Comparison of ENCODE assay signal across 8 cellular contexts in genomic region chr11:35082322-35083180, GRCh38. TPM values are rescaled to one million over a fixed set of nuclear protein-coding genes. Genes with fewer than 3 reads are reported as not detected.
DNase-seq lines count a peak whose midpoint lies in the region; ATAC-seq and TF ChIP-seq lines count a peak whose summit lies in the region.

No MANE protein-coding gene starts in this region.

- peak overlapping the region; percentile 70 for H2AFZ ChIP-seq in mesenchymal stem cell (ENCODE audit: low read depth, low read length)

- H2BK120ac ChIP-seq in mesenchymal stem cell (ENCODE audit: low read depth, low read length), result peak overlapping the region; percentile 96

- no peak overlapping the region for H3K23ac ChIP-seq in mesenchymal stem cell (ENCODE audit: low read length in 2 of 2)

- H3K36me3 Mint-ChIP-seq in activated CD4-positive, alpha-beta T cell treated with anti-CD3 and anti-CD28 coated beads for 36 hours (ENCODE audit: low read depth), result peaks cover 6% of the 10 kb centered on the region

- peak overlapping the region; percentile 46 to 69 for H3K4ac ChIP-seq in mesenchymal stem cell (ENCODE audit: low read depth in 1 of 2, low read length in 2 of 2)

- CTCF ChIA-PET in activated CD4-positive, alpha-beta T cell treated with anti-CD3 and anti-CD28 coated beads for 36 hours (lab: Charles Lee), result interaction anchor here (0.6 to 1.4 kb wide), 4 partner anchors 39 to 85 kb away, joined by 3 to 6 read pairs (median 4); no protein-coding TSS in a partner anchor

- peaks cover 19% of the 10 kb centered on the region for H3K4me1 ChIP-seq in mesenchymal stem cell (ENCODE audit: control insufficient read depth, insufficient read depth, low read depth, low read length)

- H4K91ac ChIP-seq in mesenchymal stem cell (ENCODE audit: low read length), result peak overlapping the region; percentile 94

- no peaks in the 10 kb centered on the region for H3K9me3 ChIP-seq in mesenchymal stem cell (ENCODE audit: control insufficient read depth, low read length)

- peak; percentile 84 for ATAC-seq in GM21717 (IDR thresholded peaks at IDR 0.05; ENCODE audit: unreplicated experiment)
- ATAC-seq in activated CD4-positive, alpha-beta T cell treated with anti-CD3 and anti-CD28 coated beads for 36 hours, result peak; percentile 78

- H3K27me3 Mint-ChIP-seq in activated CD4-positive, alpha-beta T cell treated with anti-CD3 and anti-CD28 coated beads for 36 hours, result no peaks in the 10 kb centered on the region

- intact Hi-C loops in activated CD4-positive, alpha-beta T cell treated with anti-CD3 and anti-CD28 coated beads for 36 hours (cut with DNase I, micrococcal nuclease), result loop anchor here (1.0 to 5.0 kb wide), 11 partner anchors 37 to 310 kb away; partner anchors contain the start of genes APIP (in 1 of the 2) and PDHX (in 1 of the 2)

- H4K8ac ChIP-seq in mesenchymal stem cell (ENCODE audit: low read length), result peak overlapping the region; percentile 94

- POLR2A ChIA-PET in activated CD4-positive, alpha-beta T cell treated with anti-CD3 and anti-CD28 coated beads for 36 hours (lab: Charles Lee), result interaction anchor here (0.6 to 1.8 kb wide), 7 partner anchors 56 to 871 kb away, joined by 3 to 8 read pairs (median 5); partner anchors contain the start of gene CD44

- H3K79me1 ChIP-seq in mesenchymal stem cell (replicated peaks; ENCODE audit: low read length, poor library complexity, severe bottlenecking), result peaks cover 6% of the 10 kb centered on the region

- 58% methylated on average over 14 of the region's 15 CpGs for WGBS in mesenchymal stem cell

- peak overlapping the region; percentile 85 for H3K27ac Mint-ChIP-seq in activated CD4-positive, alpha-beta T cell treated with anti-CD3 and anti-CD28 coated beads for 36 hours

- H2BK15ac ChIP-seq in mesenchymal stem cell (ENCODE audit: low read depth, poor library complexity, severe bottlenecking), result peak overlapping the region; percentile 96

- no peaks in the 10 kb centered on the region for H3K27me3 ChIP-seq in mesenchymal stem cell (ENCODE audit: control insufficient read depth in 1 of 2, insufficient read depth in 1 of 2, low read length in 2 of 2)

- no peaks in the 10 kb centered on the region for H3K9me3 Mint-ChIP-seq in activated CD4-positive, alpha-beta T cell treated with anti-CD3 and anti-CD28 coated beads for 36 hours (ENCODE audit: low read depth)

- H3K27ac ChIP-seq in coronary artery, result peak overlapping the region; percentile 62 to 83
- H3K27ac ChIP-seq in mesenchymal stem cell (ENCODE audit: low read length, poor library complexity, severe bottlenecking), result peak overlapping the region; percentile 85

- H3K4me2 ChIP-seq in mesenchymal stem cell (ENCODE audit: low read length, poor library complexity, severe bottlenecking), result peak overlapping the region; percentile 36

- H3K9ac ChIP-seq in mesenchymal stem cell (ENCODE audit: low read length), result peak overlapping the region; percentile 88

- no peak for TF ChIP-seq CTCF in coronary artery (IDR thresholded peaks at IDR 0.05)

- H3K4me3 Mint-ChIP-seq in activated CD4-positive, alpha-beta T cell treated with anti-CD3 and anti-CD28 coated beads for 36 hours, result peak overlapping the region; percentile 30

- DNase-seq in EL (peak; percentile 96), HuH-7 (ENCODE audit: low spot score) (peak; percentile 20), coronary artery (ENCODE audit: low spot score) (peak; percentile 79), mesenchymal stem cell (peak; percentile 88), NCI-H1092 treated with DMSO at 0.1 percent for 48 hours (lab: John Stamatoyannopoulos, UW) (no peak)
- DNase-seq in activated CD4-positive, alpha-beta T cell treated with anti-CD3 and anti-CD28 coated beads for 36 hours, result peak; percentile 89
- DNase-seq in stimulated activated CD8-positive, alpha-beta memory T cell treated with anti-CD3 and anti-CD28 coated beads, Interleukin-7, amount 100 ng/mL, for 4 hours (ENCODE audit: low read depth in 2 of 2), result peak; percentile 80

- peak overlapping the region; percentile 37 for H3K4me3 ChIP-seq in coronary artery
- peak overlapping the region in 1 of 2 experiments; percentile 54 for H3K4me3 ChIP-seq in mesenchymal stem cell (ENCODE audit: insufficient read depth in 1 of 2, low read depth in 1 of 2, low read length in 2 of 2)

- H3K14ac ChIP-seq in mesenchymal stem cell (ENCODE audit: low read length in 2 of 2), result peak overlapping the region in 1 of 2 experiments; percentile 83

- peak overlapping the region; percentile 79 for H2BK5ac ChIP-seq in mesenchymal stem cell (ENCODE audit: low read depth, low read length, poor library complexity, severe bottlenecking)

- peak overlapping the region; percentile 93 for H2AK5ac ChIP-seq in mesenchymal stem cell (ENCODE audit: low read length, severe bottlenecking)

- H3K18ac ChIP-seq in mesenchymal stem cell (ENCODE audit: low read depth in 1 of 2, low read length in 2 of 2), result peak overlapping the region; percentile 67 to 82

- H3K36me3 ChIP-seq in mesenchymal stem cell (ENCODE audit: control insufficient read depth in 1 of 2, insufficient read depth in 2 of 2, low read depth in 1 of 2, low read length in 2 of 2), result no peaks in the 10 kb centered on the region

- peaks cover 93% of the 10 kb centered on the region for H3K4me1 Mint-ChIP-seq in activated CD4-positive, alpha-beta T cell treated with anti-CD3 and anti-CD28 coated beads for 36 hours

- H2BK12ac ChIP-seq in mesenchymal stem cell (ENCODE audit: low read length in 2 of 2), result peak overlapping the region; percentile 92 to 97

RNA-seq across cellular contexts. Expression of gene CD44, which starts 56.4 kb away (rescaled TPM):
- total RNA-seq in activated CD4-positive, alpha-beta T cell treated with anti-CD3 and anti-CD28 coated beads for 36 hours, result 100 to 1,000 TPM; 357 to 435 TPM
- polyA plus RNA-seq in mesenchymal stem cell (2013, experiment 1 of 2), result 1,373 TPM
- 1,315 TPM for polyA plus RNA-seq in mesenchymal stem cell (2013, experiment 2 of 2)
